ENCODE assay signal across 23 cellular contexts in genomic region chr11:58659910-58660570, GRCh38. TPM values are rescaled to one million over a fixed set of nuclear protein-coding genes. Genes with fewer than 3 reads are reported as not detected.
"Had no signal": no experiment of that assay in that cellular context is flagged by ENCODE, and none has a peak within 500 bp of the region (broad histone marks: within the 10 kb centered on the region; RNA-seq: fewer than 3 reads in every experiment).

No MANE protein-coding gene starts in this region.

- H3K4me1 ChIP-seq: esophagus muscularis mucosa, parathyroid adenoma, vagina had no signal

- H3K36me3 ChIP-seq: esophagus muscularis mucosa, transverse colon, vagina, WERI-Rb-1 had no signal

- H3K27me3 ChIP-seq: transverse colon, vagina had no signal

- H3K9me3 Mint-ChIP-seq: activated naive CD8-positive, alpha-beta T cell treated with anti-CD3 and anti-CD28 coated beads for 36 hours; activated T-cell treated with anti-CD3 and anti-CD28 coated beads, Interleukin-2, amount 50 U/mL, for 24 hours; activated T-helper 17 cell treated with anti-CD3 and anti-CD28 coated beads, Interleukin-2, amount 50 U/mL, for 72 hours; central memory CD8-positive, alpha-beta T cell; memory B cell; naive B cell had no signal

- H3K36me3 Mint-ChIP-seq: activated naive CD8-positive, alpha-beta T cell treated with anti-CD3 and anti-CD28 coated beads for 36 hours; memory B cell; naive B cell; stimulated activated naive B cell treated with anti-CD40 and anti-IgM and Interleukin-4, amounts not matched to agents 10 μg/mL and 1 μg/mL and 100 μg/mL, for 72 hours had no signal

- DNase-seq: activated CD4-positive, CD25-positive, alpha-beta regulatory T cell treated with anti-CD3 and anti-CD28 coated beads, Interleukin-2, amount 50 U/mL, for 72 hours; activated naive CD4-positive, alpha-beta T cell; activated naive CD8-positive, alpha-beta T cell treated with anti-CD3 and anti-CD28 coated beads for 36 hours; activated T-cell treated with anti-CD3 and anti-CD28 coated beads, Interleukin-2, amount 50 U/mL, for 24 hours; effector memory CD4-positive, alpha-beta T cell; glutamatergic neuron; hippocampal formation; kidney glomerular epithelial cell; naive B cell; nucleus accumbens; stimulated activated CD4-positive, alpha-beta T cell treated with anti-CD3 and anti-CD28 coated beads, Interleukin-2, amount 100 ng/mL, for 48 hours; stimulated activated CD8-positive, alpha-beta memory T cell treated with anti-CD3 and anti-CD28 coated beads, Interleukin-4, amount 100 ng/mL, for 48 hours; stimulated activated naive B cell treated with anti-CD40 and anti-IgM and Interleukin-4, amounts not matched to agents 10 μg/mL and 1 μg/mL and 100 μg/mL, for 72 hours; WERI-Rb-1 had no signal

- H2AFZ ChIP-seq: parathyroid adenoma had no signal

- H3K27ac ChIP-seq: esophagus muscularis mucosa, parathyroid adenoma, transverse colon, vagina, WERI-Rb-1 had no signal

- H3K9me3 ChIP-seq: esophagus muscularis mucosa, transverse colon, vagina had no signal

- H3K27ac Mint-ChIP-seq: activated naive CD8-positive, alpha-beta T cell treated with anti-CD3 and anti-CD28 coated beads for 36 hours; activated T-cell treated with anti-CD3 and anti-CD28 coated beads, Interleukin-2, amount 50 U/mL, for 24 hours; activated T-helper 17 cell treated with anti-CD3 and anti-CD28 coated beads, Interleukin-2, amount 50 U/mL, for 72 hours; memory B cell; naive B cell; stimulated activated naive B cell treated with anti-CD40 and anti-IgM and Interleukin-4, amounts not matched to agents 10 μg/mL and 1 μg/mL and 100 μg/mL, for 72 hours had no signal

- H3K4me3 ChIP-seq: esophagus muscularis mucosa, smooth muscle cell, transverse colon, vagina had no signal

- H3K4me3 Mint-ChIP-seq: activated naive CD8-positive, alpha-beta T cell treated with anti-CD3 and anti-CD28 coated beads for 36 hours; activated T-cell treated with anti-CD3 and anti-CD28 coated beads, Interleukin-2, amount 50 U/mL, for 24 hours; activated T-helper 17 cell treated with anti-CD3 and anti-CD28 coated beads, Interleukin-2, amount 50 U/mL, for 72 hours; central memory CD8-positive, alpha-beta T cell; memory B cell; naive B cell; stimulated activated naive B cell treated with anti-CD40 and anti-IgM and Interleukin-4, amounts not matched to agents 10 μg/mL and 1 μg/mL and 100 μg/mL, for 72 hours had no signal

- H3K4me1 Mint-ChIP-seq: activated T-helper 17 cell treated with anti-CD3 and anti-CD28 coated beads, Interleukin-2, amount 50 U/mL, for 72 hours; central memory CD8-positive, alpha-beta T cell; memory B cell; naive B cell; stimulated activated naive B cell treated with anti-CD40 and anti-IgM and Interleukin-4, amounts not matched to agents 10 μg/mL and 1 μg/mL and 100 μg/mL, for 72 hours had no signal

- ATAC-seq: sciatic nerve; stimulated activated naive B cell treated with anti-CD40 and anti-IgM and Interleukin-4, amounts not matched to agents 10 μg/mL and 1 μg/mL and 100 μg/mL, for 72 hours had no signal

- H3K4me2 ChIP-seq: smooth muscle cell had no signal

- H3K79me2 ChIP-seq: parathyroid adenoma had no signal

- H3K9ac ChIP-seq: parathyroid adenoma had no signal

RNA-seq across cellular contexts. Expression of gene CNTF, which starts 37.6 kb away (rescaled TPM):
- total RNA-seq: vagina had no signal
